Comparison of ENCODE assay signal across 8 cellular contexts in the genomic region with DNA sequence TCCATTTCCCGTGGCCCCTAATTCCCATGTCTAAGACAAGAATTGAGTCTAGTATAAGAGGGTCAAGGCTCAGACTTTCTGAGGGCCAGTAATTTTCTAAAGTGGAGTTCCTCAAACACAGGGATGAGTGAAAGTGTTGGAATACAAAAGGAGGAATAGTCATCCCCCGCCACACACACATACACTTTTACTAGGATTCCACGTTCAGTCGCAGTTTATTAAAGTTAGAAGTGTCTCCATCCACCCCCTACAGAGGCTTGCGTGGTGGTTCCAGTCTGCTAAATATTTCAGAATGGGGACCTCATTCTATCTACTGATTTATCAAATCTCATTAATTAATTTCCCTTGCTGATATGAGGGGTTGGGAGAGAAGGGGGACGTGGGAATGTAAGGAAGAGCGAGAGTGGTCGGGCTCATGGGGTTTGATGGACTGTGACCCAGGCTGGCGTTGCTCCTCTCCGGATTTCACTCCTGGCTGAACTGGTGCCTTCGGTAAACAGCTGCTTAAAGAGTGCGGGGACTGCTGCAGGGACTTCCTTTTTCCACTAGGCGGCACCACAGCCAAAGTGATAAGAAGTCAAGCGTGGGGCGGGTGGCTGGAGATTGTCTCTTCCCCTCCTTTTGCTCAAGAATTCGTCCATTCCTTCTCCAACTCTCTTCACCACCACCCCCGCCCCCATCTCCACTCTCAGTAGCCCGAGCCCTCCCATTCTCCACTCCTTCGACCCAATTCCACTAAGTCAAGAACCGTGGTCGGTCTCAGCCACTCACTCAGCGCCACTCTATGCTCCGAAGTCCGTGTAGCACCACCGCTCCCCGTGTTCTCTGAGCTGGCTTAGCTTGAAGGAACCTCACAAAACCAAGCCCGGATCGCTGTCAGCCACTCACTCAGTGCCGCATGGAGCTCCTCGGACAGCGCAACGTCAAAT. TPM values are rescaled to one million over a fixed set of nuclear protein-coding genes. Genes with fewer than 3 reads are reported as not detected.
DNase-seq lines count a peak whose midpoint lies in the region; ATAC-seq and TF ChIP-seq lines count a peak whose summit lies in the region.

No MANE protein-coding gene starts in this region.

- no peaks in the 10 kb centered on the region for H3K9me2 ChIP-seq in neural cell (ENCODE audit: insufficient read depth, low read length)

- POLR2A ChIA-PET in RWPE1 (lab: Yijun Ruan, JAX; ENCODE audit: low non-redundant PET) = no interaction called here

- H2AFZ ChIP-seq in neural cell (ENCODE audit: low read depth, low read length) = no peak overlapping the region

- no peaks in the 10 kb centered on the region for H4K20me1 ChIP-seq in neural cell (ENCODE audit: insufficient read depth)

- H3K4me3 ChIP-seq in fibroblast of villous mesenchyme (ENCODE audit: low read depth, low read length) = peak overlapping the region; percentile 50
- peak overlapping the region; percentile 43 for H3K4me3 ChIP-seq in neural cell (ENCODE audit: low read length)

- peaks cover 39% of the 10 kb centered on the region for H3K27me3 Mint-ChIP-seq in activated T-helper 17 cell treated with anti-CD3 and anti-CD28 coated beads, Interleukin-2, amount 50 U/mL, for 72 hours

- CTCF ChIA-PET in RWPE1 (lab: Yijun Ruan, JAX) = interaction anchor here (0.5 to 5.0 kb wide), 23 partner anchors 9 to 1107 kb away, joined by 3 to 32 read pairs (median 5); a partner anchor contains a TSS

- no peaks in the 10 kb centered on the region for H3K9me3 ChIP-seq in neural cell (ENCODE audit: low read length)

- peak overlapping the region; percentile 88 for H3K4me3 Mint-ChIP-seq in activated T-helper 17 cell treated with anti-CD3 and anti-CD28 coated beads, Interleukin-2, amount 50 U/mL, for 72 hours

- peaks cover 15% of the 10 kb centered on the region for H3K4me1 Mint-ChIP-seq in activated T-helper 17 cell treated with anti-CD3 and anti-CD28 coated beads, Interleukin-2, amount 50 U/mL, for 72 hours

- ATAC-seq in GM21367 (IDR thresholded peaks at IDR 0.05; ENCODE audit: unreplicated experiment) = peak; percentile 53
- ATAC-seq in activated T-helper 17 cell treated with anti-CD3 and anti-CD28 coated beads, Interleukin-2, amount 50 U/mL, for 72 hours (replicated peaks) = peak; percentile 80

- no peaks in the 10 kb centered on the region for H3K36me3 Mint-ChIP-seq in activated T-helper 17 cell treated with anti-CD3 and anti-CD28 coated beads, Interleukin-2, amount 50 U/mL, for 72 hours (ENCODE audit: low read depth)

- no peaks in the 10 kb centered on the region for H3K9me3 Mint-ChIP-seq in activated T-helper 17 cell treated with anti-CD3 and anti-CD28 coated beads, Interleukin-2, amount 50 U/mL, for 72 hours

- H3K79me2 ChIP-seq in neural cell (replicated peaks; ENCODE audit: insufficient read depth, low read length) = no peaks in the 10 kb centered on the region

- peak overlapping the region; percentile 73 for H3K27ac ChIP-seq in RWPE1
- no peak overlapping the region for H3K27ac ChIP-seq in neural cell (ENCODE audit: low read length)

- H3F3A ChIP-seq in neural cell (ENCODE audit: insufficient read depth, low read length, poor library complexity, severe bottlenecking) = no peaks in the 10 kb centered on the region

- H3K27ac Mint-ChIP-seq in activated T-helper 17 cell treated with anti-CD3 and anti-CD28 coated beads, Interleukin-2, amount 50 U/mL, for 72 hours = peak overlapping the region; percentile 72

- peaks cover 78% of the 10 kb centered on the region for H3K27me3 ChIP-seq in neural cell (ENCODE audit: insufficient read depth, low read depth, low read length)

- DNase-seq in C1 segment of cervical spinal cord (lab: John Stamatoyannopoulos, UW) (peak in 13 of 14 donors; percentile 12 to 75 (median 58)), LHCN-M2 (ENCODE audit: low read depth) (peak; percentile 88), RWPE1 (ENCODE audit: low spot score) (peak; percentile 84), fibroblast of villous mesenchyme (ENCODE audit: low read depth) (peak; percentile 92)
- DNase-seq in stimulated activated naive CD4-positive, alpha-beta T cell treated with Interleukin-2 at 50 U/mL for 16 hours (lab: John Stamatoyannopoulos, UW) = peak; percentile 76

- TF ChIP-seq EP300 in neural cell (conservative IDR thresholded peaks at IDR 0.05; ENCODE audit: poor library complexity, severe bottlenecking) = no peak

- no peak overlapping the region for H3K9ac ChIP-seq in neural cell (ENCODE audit: low read length)

- H3K36me3 ChIP-seq in neural cell (ENCODE audit: insufficient read depth, low read length) = no peaks in the 10 kb centered on the region

- TF ChIP-seq RAD21 in neural cell (conservative IDR thresholded peaks at IDR 0.05) = peak; percentile 70

- no peak overlapping the region for H3K4me2 ChIP-seq in neural cell (ENCODE audit: low read length)

- TF ChIP-seq CTCF in RWPE1 (conservative IDR thresholded peaks at IDR 0.05; ENCODE audit: low read depth) (peak; percentile 90), fibroblast of villous mesenchyme (IDR thresholded peaks at IDR 0.05; ENCODE audit: insufficient read depth, low read depth, low read length) (peak; percentile 98), neural cell (IDR thresholded peaks at IDR 0.05; ENCODE audit: poor library complexity, severe bottlenecking) (peak; percentile 75)

TF ChIP-seq in neural cell, 6 proteins besides CTCF, POLR2A, EP300 and RAD21:
- TF ChIP-seq SMC3 (conservative IDR thresholded peaks at IDR 0.05; ENCODE audit: poor library complexity) (peak; percentile 69), POLR2AphosphoS5 (IDR thresholded peaks at IDR 0.05) (no peak)

RNA-seq across cellular contexts. Expression of a gene that starts 9.9 kb away (rescaled TPM):
- total RNA-seq in LHCN-M2 (2014; rRNA removed) (not detected in 2 replicates), fibroblast of villous mesenchyme (not detected in 2 replicates)
- polyA plus RNA-seq in LHCN-M2 (2012) = not detected
- not detected for total RNA-seq in activated T-helper 17 cell treated with anti-CD3 and anti-CD28 coated beads, Interleukin-2, amount 50 U/mL, for 72 hours
- polyA plus RNA-seq in neural cell = not detected in 2 replicates
- polyA minus RNA-seq in neural cell = not detected in 2 replicates

RNA-seq across cellular contexts. Expression of a gene that starts 27.4 kb away (rescaled TPM):
- total RNA-seq in LHCN-M2 (2014; rRNA removed) (not detected in 2 replicates), fibroblast of villous mesenchyme (not detected in 2 replicates)
- polyA plus RNA-seq in LHCN-M2 (2012) = 0.56 TPM
- total RNA-seq in activated T-helper 17 cell treated with anti-CD3 and anti-CD28 coated beads, Interleukin-2, amount 50 U/mL, for 72 hours = not detected
- not detected in 2 replicates for polyA plus RNA-seq in neural cell
- not detected in 2 replicates for polyA minus RNA-seq in neural cell

RNA-seq across cellular contexts. Expression of a gene that starts 33.0 kb away (rescaled TPM):
- total RNA-seq in LHCN-M2 (2014; rRNA removed) = not detected in 2 replicates
- not detected for polyA plus RNA-seq in LHCN-M2 (2012)
- total RNA-seq in activated T-helper 17 cell treated with anti-CD3 and anti-CD28 coated beads, Interleukin-2, amount 50 U/mL, for 72 hours = not detected
- not detected in 2 replicates for total RNA-seq in fibroblast of villous mesenchyme
- polyA plus RNA-seq in neural cell = not detected in 2 replicates
- not detected in 2 replicates for polyA minus RNA-seq in neural cell

RNA-seq across cellular contexts. Expression of a gene that starts 36.0 kb away (rescaled TPM):
- total RNA-seq in LHCN-M2 (2014; rRNA removed) = 43.0 and 47.1 TPM in 2 replicates
- polyA plus RNA-seq in LHCN-M2 (2012) = 53.1 TPM
- 10 to 100 TPM; 50.8 to 69.9 TPM for total RNA-seq in activated T-helper 17 cell treated with anti-CD3 and anti-CD28 coated beads, Interleukin-2, amount 50 U/mL, for 72 hours
- 23.7 and 33.2 TPM in 2 replicates for total RNA-seq in fibroblast of villous mesenchyme
- polyA plus RNA-seq in neural cell = 39.7 and 48.1 TPM in 2 replicates
- polyA minus RNA-seq in neural cell = 32.1 and 40.7 TPM in 2 replicates

RNA-seq across cellular contexts. Expression of a gene that starts 41.9 kb away (rescaled TPM):
- total RNA-seq in LHCN-M2 (2014; rRNA removed) (17.6 and 20.0 TPM in 2 replicates), fibroblast of villous mesenchyme (20.0 and 20.3 TPM in 2 replicates)
- polyA plus RNA-seq in LHCN-M2 (2012) = 28.8 TPM
- total RNA-seq in activated T-helper 17 cell treated with anti-CD3 and anti-CD28 coated beads, Interleukin-2, amount 50 U/mL, for 72 hours = 10 to 100 TPM; 39.8 to 59.5 TPM
- polyA plus RNA-seq in neural cell = 42.8 and 51.4 TPM in 2 replicates
- 23.4 and 23.7 TPM in 2 replicates for polyA minus RNA-seq in neural cell
